Comparison of ENCODE assay signal across 28 cellular contexts in genomic region chr11:19594326-19594725, GRCh38.
"Had no signal": no experiment of that assay in that cellular context is flagged by ENCODE, and none has a peak within 500 bp of the region (broad histone marks: within the 10 kb centered on the region; RNA-seq: fewer than 3 reads in every experiment).

No MANE protein-coding gene starts in this region.

- H3K27ac ChIP-seq: adrenal gland, breast epithelium, WERI-Rb-1 had no signal

- H3K4me3 Mint-ChIP-seq: activated CD4-positive, alpha-beta T cell treated with anti-CD3 and anti-CD28 coated beads for 36 hours; activated CD8-positive, alpha-beta T cell treated with anti-CD3 and anti-CD28 coated beads for 36 hours; activated naive CD4-positive, alpha-beta T cell treated with anti-CD3 and anti-CD28 coated beads, Interleukin-2, amount 10 ng/mL, durations not matched to agents 7 days and 5 days; activated naive CD8-positive, alpha-beta T cell treated with anti-CD3 and anti-CD28 coated beads, Interleukin-2, amount 10 ng/mL, durations not matched to agents 7 days and 5 days; activated T-cell treated with anti-CD3 and anti-CD28 coated beads, Interleukin-2, amount 50 U/mL, for 72 hours had no signal

- H3K27ac Mint-ChIP-seq: activated CD4-positive, alpha-beta T cell treated with anti-CD3 and anti-CD28 coated beads for 36 hours; activated CD8-positive, alpha-beta T cell treated with anti-CD3 and anti-CD28 coated beads for 36 hours; activated naive CD4-positive, alpha-beta T cell treated with anti-CD3 and anti-CD28 coated beads, Interleukin-2, amount 10 ng/mL, durations not matched to agents 7 days and 5 days; activated naive CD8-positive, alpha-beta T cell treated with anti-CD3 and anti-CD28 coated beads, Interleukin-2, amount 10 ng/mL, durations not matched to agents 7 days and 5 days; activated T-cell treated with anti-CD3 and anti-CD28 coated beads, Interleukin-2, amount 50 U/mL, for 72 hours; activated T-helper 2 cell treated with anti-CD3 and anti-CD28 coated beads, Interferon-gamma antibody, Interleukin-2, Interleukin-4, amounts not matched to agents 10 μg/mL and 5 μg/mL and 100 μg/mL, durations not matched to agents 14 hours and 24 hours and 36 hours had no signal

- H3K9me3 ChIP-seq: adrenal gland, breast epithelium, MG63 had no signal

- H3K4me3 ChIP-seq: adrenal gland, breast epithelium, MG63 had no signal

- H3K36me3 Mint-ChIP-seq: activated naive CD4-positive, alpha-beta T cell treated with anti-CD3 and anti-CD28 coated beads, Interleukin-2, amount 10 ng/mL, durations not matched to agents 7 days and 5 days; activated naive CD8-positive, alpha-beta T cell treated with anti-CD3 and anti-CD28 coated beads, Interleukin-2, amount 10 ng/mL, durations not matched to agents 7 days and 5 days had no signal

- H3K36me3 ChIP-seq: adrenal gland, breast epithelium, MG63, WERI-Rb-1 had no signal

- DNase-seq: activated CD4-positive, alpha-beta T cell treated with anti-CD3 and anti-CD28 coated beads for 36 hours; activated CD8-positive, alpha-beta memory T cell treated with anti-CD3 and anti-CD28 coated beads, Interleukin-2, amount 50 U/mL, for 4 hours; activated CD8-positive, alpha-beta T cell treated with anti-CD3 and anti-CD28 coated beads for 36 hours; activated gamma-delta T cell treated with Interleukin-2 at 50 U/mL for 16 hours; activated naive CD4-positive, alpha-beta T cell treated with anti-CD3 and anti-CD28 coated beads, Interleukin-2, amount 10 ng/mL, durations not matched to agents 7 days and 5 days; activated naive CD8-positive, alpha-beta T cell treated with anti-CD3 and anti-CD28 coated beads, Interleukin-2, amount 10 ng/mL, durations not matched to agents 7 days and 5 days; activated T-cell treated with anti-CD3 and anti-CD28 coated beads, Interleukin-2, amount 50 U/mL, for 72 hours; adrenal gland; anterior cingulate cortex; caudate nucleus; KG1; MG63; MV-4-11; NCI-H1092 treated with DMSO at 0.1 percent for 48 hours; NCI-H1417 treated with DMSO at 0.1 percent for 48 hours; NCI-H1694; NCI-H2029; NCI-H2107; NCI-H2171 treated with DMSO at 0.1 percent for 48 hours; NCI-H226; NCI-H526 treated with DMSO at 0.1 percent for 48 hours; NCI-H82; SIG-M5; T-helper 2 cell; T1000; WERI-Rb-1 had no signal

- H3K27me3 ChIP-seq: adrenal gland, breast epithelium, MG63 had no signal

- H3K27me3 Mint-ChIP-seq: activated naive CD8-positive, alpha-beta T cell treated with anti-CD3 and anti-CD28 coated beads, Interleukin-2, amount 10 ng/mL, durations not matched to agents 7 days and 5 days had no signal

- H3K9me3 Mint-ChIP-seq: activated CD8-positive, alpha-beta T cell treated with anti-CD3 and anti-CD28 coated beads for 36 hours; activated naive CD4-positive, alpha-beta T cell treated with anti-CD3 and anti-CD28 coated beads, Interleukin-2, amount 10 ng/mL, durations not matched to agents 7 days and 5 days; activated naive CD8-positive, alpha-beta T cell treated with anti-CD3 and anti-CD28 coated beads, Interleukin-2, amount 10 ng/mL, durations not matched to agents 7 days and 5 days; activated T-cell treated with anti-CD3 and anti-CD28 coated beads, Interleukin-2, amount 50 U/mL, for 72 hours; activated T-helper 2 cell treated with anti-CD3 and anti-CD28 coated beads, Interferon-gamma antibody, Interleukin-2, Interleukin-4, amounts not matched to agents 10 μg/mL and 5 μg/mL and 100 μg/mL, durations not matched to agents 14 hours and 24 hours and 36 hours had no signal

- H3K4me1 Mint-ChIP-seq: activated CD4-positive, alpha-beta T cell treated with anti-CD3 and anti-CD28 coated beads for 36 hours; activated naive CD4-positive, alpha-beta T cell treated with anti-CD3 and anti-CD28 coated beads, Interleukin-2, amount 10 ng/mL, durations not matched to agents 7 days and 5 days; activated naive CD8-positive, alpha-beta T cell treated with anti-CD3 and anti-CD28 coated beads, Interleukin-2, amount 10 ng/mL, durations not matched to agents 7 days and 5 days had no signal
